Comparison of ENCODE assay signal across 10 cellular contexts in the genomic region with DNA sequence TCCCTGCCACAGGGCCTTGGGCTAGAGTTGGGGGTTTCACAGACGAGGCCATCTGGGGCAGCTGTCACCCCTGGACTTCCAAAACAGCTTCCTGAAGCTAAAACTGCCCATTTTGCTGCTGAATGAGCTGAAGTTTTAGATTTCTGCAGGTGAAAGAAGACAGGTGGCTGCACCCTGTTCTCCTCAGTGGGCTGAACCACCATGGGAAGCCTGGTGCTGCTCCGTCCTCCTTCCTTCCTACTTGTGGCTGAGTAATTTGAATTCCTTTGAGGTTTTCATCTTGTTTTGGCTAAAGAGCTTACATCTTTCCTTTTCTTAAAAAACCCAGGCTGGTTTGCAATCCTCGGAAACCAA. TPM values are rescaled to one million over a fixed set of nuclear protein-coding genes. Genes with fewer than 3 reads are reported as not detected.
"Had no signal": no experiment of that assay in that cellular context is flagged by ENCODE, and none has a peak within 500 bp of the region (broad histone marks: within the 10 kb centered on the region; RNA-seq: fewer than 3 reads in every experiment).

No MANE protein-coding gene starts in this region.

- DNase-seq: GM23248, GOT3, H7, HFFc6, IMR-90, KG1 had no signal

- H3K36me3 ChIP-seq: HAP-1 had no signal

- H3K27ac ChIP-seq: GM23248, HL-60 had no signal

- ATAC-seq: HCT116, K562 had no signal

- H3K9me3 ChIP-seq: HAP-1 had no signal

- H3K9ac ChIP-seq: GM23248 had no signal

- H2AFZ ChIP-seq: GM23248 had no signal

- H3K4me3 ChIP-seq: GM23248, HAP-1, K562 had no signal

- H3K4me1 ChIP-seq: HAP-1 had no signal

RNA-seq across cellular contexts. Expression of gene NKD2, which starts 5.3 kb away (rescaled TPM):
- total RNA-seq: GM23248, HFFc6, IMR-90 had no signal
- polyA plus RNA-seq: GM23248, IMR-90 had no signal
